20 cellular contexts compared by ENCODE assay signal in the genomic region with DNA sequence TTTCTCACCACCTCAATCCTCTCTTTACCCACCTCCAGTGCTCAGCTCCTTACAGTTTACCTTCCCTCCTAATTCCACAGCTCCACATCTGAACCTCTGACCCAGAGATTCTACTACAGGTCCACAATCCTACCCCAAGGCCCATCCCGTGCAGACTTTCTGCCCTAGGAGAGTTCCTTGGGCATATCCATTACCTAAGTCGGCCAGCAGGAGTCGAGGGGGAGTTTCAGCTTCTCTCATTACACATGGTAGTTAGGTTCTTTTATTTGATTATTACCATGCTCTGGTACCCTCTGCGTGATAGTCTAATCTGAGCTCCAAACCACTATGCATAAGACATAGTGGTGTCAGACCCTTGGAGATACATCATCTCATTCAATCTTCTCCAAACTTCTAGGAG.
DNase-seq lines count a peak whose midpoint lies in the region; ATAC-seq and TF ChIP-seq lines count a peak whose summit lies in the region.
"Had no signal": no experiment of that assay in that cellular context is flagged by ENCODE, and none has a peak within 500 bp of the region (broad histone marks: within the 10 kb centered on the region; RNA-seq: fewer than 3 reads in every experiment).

No MANE protein-coding gene starts in this region.

- TF ChIP-seq CTCF in GM12872 (IDR thresholded peaks at IDR 0.05; ENCODE audit: insufficient read depth, low read depth, low read length) (peak; percentile 19; the same call in 1 of the 3 replicates), Panc1 (IDR thresholded peaks at IDR 0.05) (0 out of 2 replicates have a peak, but pooled peaks have one; percentile 11), fibroblast of the aortic adventitia (IDR thresholded peaks at IDR 0.05; ENCODE audit: insufficient read depth, low read length) (peak; percentile 20), retinal pigment epithelial cell (conservative IDR thresholded peaks at IDR 0.05; ENCODE audit: low read depth, low read length) (peak; percentile 15)

- no peaks in the 10 kb centered on the region for H3K4me1 ChIP-seq in Panc1 (ENCODE audit: control insufficient read depth, insufficient read depth, low read length)
- H3K4me1 ChIP-seq: parathyroid adenoma had no signal

- H3K4me3 ChIP-seq in Panc1 (ENCODE audit: low read depth in 2 of 2, low read length in 2 of 2) (no peak overlapping the region), fibroblast of the aortic adventitia (ENCODE audit: low read depth, low read length) (no peak overlapping the region), retinal pigment epithelial cell (ENCODE audit: low read length) (no peak overlapping the region)
- H3K4me3 ChIP-seq: dorsolateral prefrontal cortex, MG63, upper lobe of left lung had no signal

- CTCF ChIA-PET in Panc1 (lab: Charles Lee): no interaction called here

- BruUV-seq in Panc1 (replicated peaks; lab: Mats Ljungman, UMichigan): no TSS peak

- intact Hi-C loops in Panc1 (cut with micrococcal nuclease; ENCODE audit: unreplicated experiment): no loop called here

- H3K36me3 ChIP-seq in Panc1 (ENCODE audit: control insufficient read depth, insufficient read depth, low read length): no peaks in the 10 kb centered on the region

- in situ Hi-C loops in Panc1 (cut with HindIII; ENCODE audit: low pct_unique_long_range_greater_than_20kb, low sequenced_read_pairs): no loop called here

- H3K27me3 ChIP-seq in Panc1 (ENCODE audit: control insufficient read depth, insufficient read depth, low read length): no peaks in the 10 kb centered on the region
- H3K27me3 ChIP-seq: dorsolateral prefrontal cortex, MG63, upper lobe of left lung had no signal

- H3K9me3 ChIP-seq in Panc1 (ENCODE audit: control insufficient read depth, insufficient read depth, low read depth, low read length): no peaks in the 10 kb centered on the region
- H3K9me3 ChIP-seq: MG63, upper lobe of left lung had no signal

- no peak for ATAC-seq in Panc1
- ATAC-seq in GM21528 (IDR thresholded peaks at IDR 0.05; ENCODE audit: low FRiP score, unreplicated experiment): no peak
- no peak for ATAC-seq in HG02884 (IDR thresholded peaks at IDR 0.05; ENCODE audit: unreplicated experiment)
- ATAC-seq: left lobe of liver; stimulated activated memory B cell treated with anti-CD40 and anti-IgM and Interleukin-4, amounts not matched to agents 10 μg/mL and 1 μg/mL and 100 μg/mL, for 72 hours had no signal

- no peak for DNase-seq in Panc1 (ENCODE audit: low read depth, low spot score)
- DNase-seq in fibroblast of the aortic adventitia (ENCODE audit: low read depth): no peak
- DNase-seq in retinal pigment epithelial cell (ENCODE audit: low read depth): no peak
- DNase-seq in 8988T: no peak
- DNase-seq in superior temporal gyrus (ENCODE audit: extremely low spot score): no peak
- DNase-seq: activated CD4-positive, alpha-beta T cell treated with anti-CD3 and anti-CD28 coated beads, Interleukin-2, amount 50 U/mL, for 48 hours; activated T-cell treated with anti-CD3 and anti-CD28 coated beads, Interleukin-2, amount 50 U/mL, for 1 hour; DND-41; dorsolateral prefrontal cortex; MG63; NCI-H1930; NCI-H510A; RPMI8226; upper lobe of left lung had no signal

- no peak overlapping the region for H3K27ac ChIP-seq in Panc1 (ENCODE audit: low read length)
- H3K27ac ChIP-seq: dorsolateral prefrontal cortex, parathyroid adenoma, upper lobe of left lung had no signal

- POLR2A ChIA-PET in Panc1 (lab: Charles Lee): no interaction called here
